Comparison of ENCODE assay signal across 8 cellular contexts in genomic region chr11:57761301-57762234, GRCh38. TPM values are rescaled to one million over a fixed set of nuclear protein-coding genes. Genes with fewer than 3 reads are reported as not detected.
A peak's percentile ranks its signal among the peaks of the same experiment; 100 is the strongest.
DNase-seq lines count a peak whose midpoint lies in the region; ATAC-seq and TF ChIP-seq lines count a peak whose summit lies in the region.

TSS of gene CTNND1 (plus strand) at chr11:57761802. CDS start at chr11:57791479, 29,677 bp downstream.

- peaks cover 5% of the 10 kb centered on the region for H3K36me3 ChIP-seq in cardiac muscle cell

- ATAC-seq in GM18505 (IDR thresholded peaks at IDR 0.05; ENCODE audit: unreplicated experiment) (peak; percentile 92), HG02938 (IDR thresholded peaks at IDR 0.05; ENCODE audit: unreplicated experiment) (peak; percentile 93)

- POLR2A ChIA-PET in AG04449 (lab: Yijun Ruan, JAX) = interaction anchor here (0.6 to 2.5 kb wide), 8 partner anchors 14 to 365 kb away, joined by 3 to 14 read pairs (median 5); partner anchors contain the start of gene SELENOH

- no peak for TF ChIP-seq CTCF in AG04449 (IDR thresholded peaks at IDR 0.05; ENCODE audit: insufficient read depth, low read length, missing control alignments)
- TF ChIP-seq CTCF in cardiac muscle cell (IDR thresholded peaks at IDR 0.05; ENCODE audit: low read depth, low read length) = no peak

- peak; percentile 72 for TF ChIP-seq POLR2A in GM18505 (IDR thresholded peaks at IDR 0.05; ENCODE audit: borderline replicate concordance, extremely low read depth, insufficient read depth, insufficient read length)

- H3K4me1 ChIP-seq in cardiac muscle cell (ENCODE audit: low read depth) = peaks cover 19% of the 10 kb centered on the region

- DNase-seq in AG04449 (ENCODE audit: low read depth, low spot score) (peak; percentile 90), NCI-H2196 treated with DMSO at 0.1 percent for 48 hours (lab: John Stamatoyannopoulos, UW; ENCODE audit: unreplicated experiment) (peak; percentile 88), amniotic epithelial cell (ENCODE audit: low read depth) (peak; percentile 98), cardiac muscle cell (ENCODE audit: low read depth in 1 of 2, low spot score in 1 of 2) (peak; percentile 95 to 99), nucleus accumbens (lab: John Stamatoyannopoulos, UW) (peak in 55 of 56 donors; percentile 13 to 91 (median 72))
- no peak for DNase-seq in effector CD8-positive, alpha-beta T cell (lab: John Stamatoyannopoulos, UW)

- H3K9me3 ChIP-seq in cardiac muscle cell (ENCODE audit: low read depth) = no peaks in the 10 kb centered on the region

- CTCF ChIA-PET in AG04449 (lab: Yijun Ruan, JAX) = interaction anchor here (0.9 to 16.3 kb wide), 11 partner anchors 10 to 762 kb away, joined by 3 to 315 read pairs (median 9); partner anchors contain the start of genes BTBD18 and SELENOH

- H3K27me3 ChIP-seq in cardiac muscle cell = no peaks in the 10 kb centered on the region

- peak within 1 kb of the TSS; percentile 100 for H3K27ac ChIP-seq in cardiac muscle cell

- H3K4me3 ChIP-seq in AG04449 (ENCODE audit: low read depth, low read length) (peak within 1 kb of the TSS; percentile 88), cardiac muscle cell (peak within 1 kb of the TSS; percentile 100)

RNA-seq across cellular contexts. Expression of gene CTNND1, which starts in this region (rescaled TPM):
- 125 and 153 TPM in 2 replicates for total RNA-seq in cardiac muscle cell
- polyA plus RNA-seq in cardiac muscle cell = 95.4 and 125 TPM in 2 replicates
